30 cellular contexts compared by ENCODE assay signal in genomic region chr20:61128701-61129655, GRCh38.
"Had no signal": no experiment of that assay in that cellular context is flagged by ENCODE, and none has a peak within 500 bp of the region (broad histone marks: within the 10 kb centered on the region; RNA-seq: fewer than 3 reads in every experiment).

No MANE protein-coding gene starts in this region.

- H3K4me3 Mint-ChIP-seq: activated CD4-positive, alpha-beta memory T cell treated with anti-CD3 and anti-CD28 coated beads for 36 hours; activated naive CD4-positive, alpha-beta T cell treated with anti-CD3 and anti-CD28 coated beads, Interleukin-2, amount 10 ng/mL, durations not matched to agents 7 days and 5 days; activated naive CD8-positive, alpha-beta T cell treated with anti-CD3 and anti-CD28 coated beads, Interleukin-2, amount 10 ng/mL, durations not matched to agents 7 days and 5 days; activated T-cell treated with anti-CD3 and anti-CD28 coated beads, Interleukin-2, amount 50 U/mL, for 24 hours; memory B cell; natural killer cell; neural progenitor cell; stimulated activated memory B cell treated with anti-CD40 and anti-IgM and Interleukin-4, amounts not matched to agents 10 μg/mL and 1 μg/mL and 100 μg/mL, for 72 hours had no signal

- H3K27ac ChIP-seq: ascending aorta, esophagus squamous epithelium, heart right ventricle, neural progenitor cell, right atrium auricular region, stomach, thyroid gland, upper lobe of left lung, vagina, VCaP had no signal

- H3K27ac Mint-ChIP-seq: activated CD4-positive, alpha-beta memory T cell treated with anti-CD3 and anti-CD28 coated beads for 36 hours; activated naive CD4-positive, alpha-beta T cell treated with anti-CD3 and anti-CD28 coated beads, Interleukin-2, amount 10 ng/mL, durations not matched to agents 7 days and 5 days; activated naive CD8-positive, alpha-beta T cell treated with anti-CD3 and anti-CD28 coated beads, Interleukin-2, amount 10 ng/mL, durations not matched to agents 7 days and 5 days; activated T-cell treated with anti-CD3 and anti-CD28 coated beads, Interleukin-2, amount 50 U/mL, for 24 hours; memory B cell; natural killer cell; neural progenitor cell; stimulated activated memory B cell treated with anti-CD40 and anti-IgM and Interleukin-4, amounts not matched to agents 10 μg/mL and 1 μg/mL and 100 μg/mL, for 72 hours had no signal

- H3K27me3 Mint-ChIP-seq: memory B cell; stimulated activated memory B cell treated with anti-CD40 and anti-IgM and Interleukin-4, amounts not matched to agents 10 μg/mL and 1 μg/mL and 100 μg/mL, for 72 hours had no signal

- H3K36me3 ChIP-seq: ascending aorta, esophagus squamous epithelium, heart right ventricle, neural progenitor cell, right atrium auricular region, stomach, thyroid gland, upper lobe of left lung, vagina had no signal

- DNase-seq: activated CD4-positive, alpha-beta memory T cell treated with anti-CD3 and anti-CD28 coated beads for 36 hours; activated CD4-positive, alpha-beta T cell treated with anti-CD3 and anti-CD28 coated beads for 48 hours; activated CD8-positive, alpha-beta memory T cell treated with anti-CD3 and anti-CD28 coated beads, Interleukin-2, amount 50 U/mL, for 4 hours; activated gamma-delta T cell; activated naive CD4-positive, alpha-beta T cell treated with anti-CD3 and anti-CD28 coated beads, Interleukin-2, amount 10 ng/mL, durations not matched to agents 7 days and 5 days; activated naive CD8-positive, alpha-beta T cell treated with anti-CD3 and anti-CD28 coated beads, Interleukin-2, amount 10 ng/mL, durations not matched to agents 7 days and 5 days; activated T-cell treated with anti-CD3 and anti-CD28 coated beads, Interleukin-2, amount 50 U/mL, for 24 hours; central memory CD4-positive, alpha-beta T cell; dermis blood vessel endothelial cell; effector CD4-positive, alpha-beta T cell; esophagus squamous epithelium; foreskin melanocyte; heart right ventricle; natural killer cell; stimulated activated CD4-positive, alpha-beta T cell treated with anti-CD3 and anti-CD28 coated beads, Interleukin-1b, Interleukin-23, amount 100 ng/mL, for 48 hours; stimulated activated CD4-positive, alpha-beta T cell treated with anti-CD3 and anti-CD28 coated beads, Interleukin-4, amount 100 ng/mL, for 4 hours; stimulated activated CD8-positive, alpha-beta memory T cell treated with anti-CD3 and anti-CD28 coated beads, Interleukin-4, amount 100 ng/mL, for 48 hours; stomach; T-helper 9 cell; thyroid gland; upper lobe of left lung had no signal

- H3K27me3 ChIP-seq: ascending aorta, esophagus squamous epithelium, right atrium auricular region, thyroid gland, upper lobe of left lung, vagina had no signal

- H3K4me1 Mint-ChIP-seq: activated naive CD4-positive, alpha-beta T cell treated with anti-CD3 and anti-CD28 coated beads, Interleukin-2, amount 10 ng/mL, durations not matched to agents 7 days and 5 days; activated naive CD8-positive, alpha-beta T cell treated with anti-CD3 and anti-CD28 coated beads, Interleukin-2, amount 10 ng/mL, durations not matched to agents 7 days and 5 days; memory B cell; stimulated activated memory B cell treated with anti-CD40 and anti-IgM and Interleukin-4, amounts not matched to agents 10 μg/mL and 1 μg/mL and 100 μg/mL, for 72 hours had no signal

- H3K36me3 Mint-ChIP-seq: activated CD4-positive, alpha-beta memory T cell treated with anti-CD3 and anti-CD28 coated beads for 36 hours; activated naive CD4-positive, alpha-beta T cell treated with anti-CD3 and anti-CD28 coated beads, Interleukin-2, amount 10 ng/mL, durations not matched to agents 7 days and 5 days; activated naive CD8-positive, alpha-beta T cell treated with anti-CD3 and anti-CD28 coated beads, Interleukin-2, amount 10 ng/mL, durations not matched to agents 7 days and 5 days; memory B cell; natural killer cell; stimulated activated memory B cell treated with anti-CD40 and anti-IgM and Interleukin-4, amounts not matched to agents 10 μg/mL and 1 μg/mL and 100 μg/mL, for 72 hours had no signal

- H3K9me3 ChIP-seq: ascending aorta, esophagus squamous epithelium, heart right ventricle, right atrium auricular region, stomach, thyroid gland, upper lobe of left lung, vagina had no signal

- H3K4me3 ChIP-seq: ascending aorta, esophagus squamous epithelium, heart right ventricle, neural progenitor cell, right atrium auricular region, smooth muscle cell, stomach, thyroid gland, upper lobe of left lung, vagina had no signal

- ATAC-seq: heart right ventricle; natural killer cell; stimulated activated memory B cell treated with anti-CD40 and anti-IgM and Interleukin-4, amounts not matched to agents 10 μg/mL and 1 μg/mL and 100 μg/mL, for 72 hours had no signal

- H3K9me3 Mint-ChIP-seq: activated CD4-positive, alpha-beta memory T cell treated with anti-CD3 and anti-CD28 coated beads for 36 hours; activated naive CD4-positive, alpha-beta T cell treated with anti-CD3 and anti-CD28 coated beads, Interleukin-2, amount 10 ng/mL, durations not matched to agents 7 days and 5 days; activated naive CD8-positive, alpha-beta T cell treated with anti-CD3 and anti-CD28 coated beads, Interleukin-2, amount 10 ng/mL, durations not matched to agents 7 days and 5 days; activated T-cell treated with anti-CD3 and anti-CD28 coated beads, Interleukin-2, amount 50 U/mL, for 24 hours; memory B cell; natural killer cell; stimulated activated memory B cell treated with anti-CD40 and anti-IgM and Interleukin-4, amounts not matched to agents 10 μg/mL and 1 μg/mL and 100 μg/mL, for 72 hours had no signal

- FAIRE-seq: TTC549 had no signal

- H3K4me2 ChIP-seq: neural progenitor cell, smooth muscle cell had no signal

- H3K4me1 ChIP-seq: ascending aorta, esophagus squamous epithelium, heart right ventricle, right atrium auricular region, stomach, thyroid gland, upper lobe of left lung, vagina had no signal
